Comparison of ENCODE assay signal across 8 cellular contexts in the genomic region with DNA sequence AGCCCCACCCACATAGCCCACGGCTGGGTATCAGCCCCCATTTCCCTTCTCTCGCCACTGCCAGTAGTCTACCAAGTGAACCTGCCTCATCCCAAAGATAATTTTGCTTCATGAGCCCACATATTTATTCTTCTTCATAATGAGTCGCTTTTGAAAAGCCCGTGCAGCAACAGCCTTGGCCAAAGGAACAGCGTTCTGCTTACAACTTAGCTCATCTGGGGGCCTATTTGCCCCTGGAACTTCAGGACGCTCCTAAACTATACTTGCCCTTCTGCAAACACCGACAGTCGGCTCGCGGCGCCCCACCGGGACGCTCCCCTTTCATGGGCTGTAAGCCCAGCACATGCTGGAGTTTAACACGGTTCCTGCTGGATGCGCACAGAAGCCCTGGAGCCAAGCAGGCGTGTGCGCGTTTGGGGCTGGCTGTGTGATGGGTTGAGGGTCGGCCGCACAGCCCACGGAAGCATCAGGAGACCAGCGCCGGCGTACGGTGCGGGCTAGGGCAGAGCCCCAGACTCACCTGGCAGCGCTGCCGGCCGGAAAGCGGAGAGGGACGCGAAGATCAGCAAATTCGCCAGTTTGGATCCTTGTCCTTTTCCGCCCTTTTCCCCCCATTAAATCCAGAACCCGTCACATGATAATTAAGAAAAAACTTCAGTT. TPM values are rescaled to one million over a fixed set of nuclear protein-coding genes. Genes with fewer than 3 reads are reported as not detected.
DNase-seq lines count a peak whose midpoint lies in the region; ATAC-seq and TF ChIP-seq lines count a peak whose summit lies in the region.

No MANE protein-coding gene starts in this region.

- no peaks in the 10 kb centered on the region for H3K9me3 ChIP-seq in adrenal gland (replicated peaks in 1 of 3)

- H3K4me3 Mint-ChIP-seq in stimulated activated memory B cell treated with anti-CD40 and anti-IgM and Interleukin-4, amounts not matched to agents 10 μg/mL and 1 μg/mL and 100 μg/mL, for 72 hours: peak overlapping the region; percentile 97

- no peaks in the 10 kb centered on the region for H3K9me3 Mint-ChIP-seq in stimulated activated memory B cell treated with anti-CD40 and anti-IgM and Interleukin-4, amounts not matched to agents 10 μg/mL and 1 μg/mL and 100 μg/mL, for 72 hours

- DNase-seq in GM12865 (ENCODE audit: low read depth) (no peak), adrenal gland (peak in 2 of 7 donors; percentile 37 to 47), iPS-NIHi11 (ENCODE audit: low spot score) (peak; percentile 59), NCI-H2107 (lab: John Stamatoyannopoulos, UW) (no peak), RPMI8226 (no peak)

- H3K4me3 ChIP-seq in GM12865 (ENCODE audit: low read depth, low read length) (peak overlapping the region; percentile 92), adrenal gland (peak overlapping the region; percentile 41 to 100 (median 58))

- intact Hi-C loops in adrenal gland (cut with DNase I): no loop called here

- 0 to 3% (median 1%) methylated on average over 11 to 35 of the region's 35 CpGs for WGBS in adrenal gland, 4 donors

- peak overlapping the region; percentile 90 for H3K27ac Mint-ChIP-seq in stimulated activated memory B cell treated with anti-CD40 and anti-IgM and Interleukin-4, amounts not matched to agents 10 μg/mL and 1 μg/mL and 100 μg/mL, for 72 hours

- ATAC-seq in GM21390 (IDR thresholded peaks at IDR 0.05; ENCODE audit: unreplicated experiment) (peak; percentile 30), HG03521 (IDR thresholded peaks at IDR 0.05; ENCODE audit: unreplicated experiment) (peak; percentile 27)
- peak; percentile 57 for ATAC-seq in stimulated activated memory B cell treated with anti-CD40 and anti-IgM and Interleukin-4, amounts not matched to agents 10 μg/mL and 1 μg/mL and 100 μg/mL, for 72 hours

- H3K4me1 ChIP-seq in adrenal gland (replicated peaks in 1 of 2): peaks cover 11 to 21% of the 10 kb centered on the region in 2 donors

- peaks cover 68% of the 10 kb centered on the region for H3K4me1 Mint-ChIP-seq in stimulated activated memory B cell treated with anti-CD40 and anti-IgM and Interleukin-4, amounts not matched to agents 10 μg/mL and 1 μg/mL and 100 μg/mL, for 72 hours

- H3K27me3 Mint-ChIP-seq in stimulated activated memory B cell treated with anti-CD40 and anti-IgM and Interleukin-4, amounts not matched to agents 10 μg/mL and 1 μg/mL and 100 μg/mL, for 72 hours: no peaks in the 10 kb centered on the region

- TF ChIP-seq POLR2A in adrenal gland (IDR thresholded peaks at IDR 0.05): peak in 1 of 2 donors; percentile 10

- TF ChIP-seq CTCF in GM12865 (IDR thresholded peaks at IDR 0.05; ENCODE audit: insufficient read depth, low read depth, low read length, missing control alignments): no peak
- no peak for TF ChIP-seq CTCF in adrenal gland (IDR thresholded peaks at IDR 0.05)

- peak overlapping the region in 4 of 5 donors; percentile 70 to 94 (median 86) for H3K27ac ChIP-seq in adrenal gland

- H3K36me3 ChIP-seq in adrenal gland (replicated peaks in 1 of 2): no peaks in the 10 kb centered on the region

- H3K27me3 ChIP-seq in adrenal gland: no peaks in the 10 kb centered on the region

- H3K36me3 Mint-ChIP-seq in stimulated activated memory B cell treated with anti-CD40 and anti-IgM and Interleukin-4, amounts not matched to agents 10 μg/mL and 1 μg/mL and 100 μg/mL, for 72 hours: peaks cover 16% of the 10 kb centered on the region

RNA-seq across cellular contexts. Expression of a gene that starts 0.4 kb away (rescaled TPM):
- 10 to 100 TPM; 13.8 to 30.6 (median 16.9) TPM for total RNA-seq in adrenal gland
- 10 to 100 TPM; 21.7 to 25.2 (median 23.1) TPM for polyA plus RNA-seq in adrenal gland

RNA-seq across cellular contexts. Expression of a gene that starts 0.7 kb away (rescaled TPM):
- 10 to 100 TPM in 5 of 8 donors, 1 to 10 TPM in 3; 8.0 to 13.7 (median 10.6) TPM for total RNA-seq in adrenal gland
- 1 to 10 TPM; 4.3 to 8.2 (median 5.8) TPM for polyA plus RNA-seq in adrenal gland
